ENCODE assay signal across 20 cellular contexts in genomic region chr4:101441446-101441845, GRCh38.
"Had no signal": no experiment of that assay in that cellular context is flagged by ENCODE, and none has a peak within 500 bp of the region (broad histone marks: within the 10 kb centered on the region; RNA-seq: fewer than 3 reads in every experiment).

No MANE protein-coding gene starts in this region.

- H3K27me3 ChIP-seq: Peyer's patch, SJSA1 had no signal

- H3K4me2 ChIP-seq: PC-9 had no signal

- H3K9me3 ChIP-seq: Peyer's patch, SJSA1 had no signal

- H3K36me3 ChIP-seq: Peyer's patch, SJSA1 had no signal

- H3K4me3 ChIP-seq: PC-9, Peyer's patch, SJSA1, SK-N-MC had no signal

- H3K27ac ChIP-seq: HL-60, PC-9, Peyer's patch, SJSA1, SK-N-MC had no signal

- H3K4me1 ChIP-seq: Peyer's patch, SJSA1 had no signal

- DNase-seq: KBM-7, NCI-H1092, NCI-H1105 treated with DMSO at 0.1 percent for 48 hours, NCI-H1417 treated with DMSO at 0.1 percent for 48 hours, NCI-H146, NCI-H1694 treated with DMSO at 0.1 percent for 48 hours, NCI-H1930, NCI-H2081, NCI-H2107, NCI-H2227 treated with DMSO at 0.1 percent for 48 hours, NCI-H524, NCI-H526 treated with DMSO at 0.1 percent for 48 hours, NCI-H748 treated with DMSO at 0.1 percent for 48 hours, PC-9, Peyer's patch, Right ventricle myocardium superior, SIG-M5 had no signal

- H2AFZ ChIP-seq: PC-9 had no signal
